ENCODE assay signal across 18 cellular contexts in the genomic region with DNA sequence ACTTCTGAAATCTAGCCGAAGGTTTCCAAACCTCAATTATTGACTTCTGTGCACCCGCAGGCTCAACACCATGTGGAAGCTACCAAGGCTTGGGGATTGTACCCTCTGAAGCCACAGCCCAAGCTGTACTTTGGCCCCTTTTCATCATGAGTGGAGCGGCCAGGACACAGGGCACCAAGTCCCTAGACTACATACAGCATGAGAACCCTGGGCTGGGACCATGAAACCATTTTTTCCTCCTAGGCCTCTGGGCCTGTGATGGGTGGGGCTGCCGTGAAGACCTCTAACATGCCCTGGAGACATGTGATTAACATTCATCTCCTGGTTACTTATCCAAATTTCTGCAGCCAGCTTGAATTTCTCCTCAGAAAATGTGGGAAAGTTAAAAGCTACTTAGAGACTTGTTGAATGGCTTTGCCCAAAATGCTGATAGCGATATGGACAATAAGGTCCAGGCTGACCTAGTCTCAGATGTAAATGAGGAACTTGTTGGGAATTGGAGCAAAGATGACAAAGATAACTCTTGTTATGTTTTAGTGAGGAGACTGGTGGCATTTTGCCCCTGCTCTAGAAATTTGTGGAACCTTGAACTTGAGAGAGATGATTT.
"Had no signal": no experiment of that assay in that cellular context is flagged by ENCODE, and none has a peak within 500 bp of the region (broad histone marks: within the 10 kb centered on the region; RNA-seq: fewer than 3 reads in every experiment).

No MANE protein-coding gene starts in this region.

- FAIRE-seq: islet of Langerhans, small intestine, urothelium cell line had no signal

- H3K27ac ChIP-seq: epithelial cell of prostate, esophagus muscularis mucosa, gastrocnemius medialis, heart right ventricle, neutrophil, right atrium auricular region, suprapubic skin, thyroid gland had no signal

- H3K9me3 ChIP-seq: esophagus muscularis mucosa, gastrocnemius medialis, neutrophil, thyroid gland had no signal

- H3K4me3 ChIP-seq: esophagus muscularis mucosa, gastrocnemius medialis, heart right ventricle, mucosa of descending colon, right atrium auricular region, suprapubic skin, thyroid gland had no signal

- ATAC-seq: effector memory CD8-positive, alpha-beta T cell; gastrocnemius medialis; heart right ventricle; mucosa of descending colon; naive thymus-derived CD8-positive, alpha-beta T cell had no signal

- H3K36me3 ChIP-seq: gastrocnemius medialis, heart right ventricle, neutrophil, right atrium auricular region, suprapubic skin, thyroid gland had no signal

- H3K4me1 ChIP-seq: esophagus muscularis mucosa, gastrocnemius medialis, heart right ventricle, right atrium auricular region, suprapubic skin, thyroid gland had no signal

- DNase-seq: effector memory CD8-positive, alpha-beta T cell; gastrocnemius medialis; heart right ventricle; hypothalamus; kidney glomerular epithelial cell; mucosa of descending colon; small intestine; stimulated activated CD4-positive, alpha-beta T cell treated with anti-CD3 and anti-CD28 coated beads, Interleukin-12 subunit alpha, Interleukin-12 subunit beta, amount 100 ng/mL, for 4 hours; stimulated activated naive CD4-positive, alpha-beta T cell; thyroid gland had no signal
